Comparison of ENCODE assay signal across 8 cellular contexts in the genomic region with DNA sequence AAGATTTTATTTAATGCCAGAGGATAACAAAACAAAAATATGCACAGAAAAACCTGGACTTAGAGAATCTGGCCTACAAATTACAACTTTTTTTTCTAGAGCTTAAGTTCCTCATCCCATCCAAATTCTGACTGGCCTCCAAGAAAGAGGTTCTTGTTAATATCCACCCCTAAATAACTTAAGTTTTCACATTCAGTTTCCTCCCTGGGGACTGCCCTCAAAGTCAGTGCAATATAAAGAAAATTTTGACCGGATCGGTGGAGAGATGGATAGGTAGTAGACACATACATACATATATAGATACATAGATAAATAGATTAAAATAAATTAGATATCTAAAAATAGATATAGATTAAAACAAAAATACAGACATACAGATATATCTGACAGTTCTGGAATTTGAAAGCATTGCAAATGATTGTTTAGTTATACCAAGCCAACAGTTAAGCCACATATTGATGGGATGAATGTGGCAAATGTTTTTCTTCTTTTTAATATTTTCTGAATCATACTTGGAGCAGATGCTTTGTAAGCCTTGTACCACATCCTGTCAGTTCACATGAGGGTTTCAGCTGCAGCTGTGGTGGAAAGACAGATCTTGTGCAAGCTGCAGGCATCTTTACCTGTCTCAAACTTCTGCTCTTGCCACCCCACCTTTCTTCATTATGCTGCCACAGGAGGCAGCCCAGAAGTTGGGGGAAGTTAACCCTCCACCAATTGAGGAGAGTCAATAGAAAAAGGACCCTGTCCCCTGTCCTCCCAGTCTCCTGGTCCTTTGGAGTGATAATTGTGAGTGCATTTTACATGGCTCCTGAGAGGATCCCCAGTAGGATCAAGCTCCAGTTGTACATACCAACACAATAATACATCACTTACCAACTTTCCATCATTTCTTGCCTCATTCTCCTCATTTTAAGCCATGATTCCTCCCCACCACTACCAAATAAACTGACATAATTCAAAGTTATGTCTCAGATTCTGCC. TPM values are rescaled to one million over a fixed set of nuclear protein-coding genes. Genes with fewer than 3 reads are reported as not detected.
A peak's percentile ranks its signal among the peaks of the same experiment; 100 is the strongest.
DNase-seq lines count a peak whose midpoint lies in the region; ATAC-seq and TF ChIP-seq lines count a peak whose summit lies in the region.

No MANE protein-coding gene starts in this region.

- no peaks in the 10 kb centered on the region for H3K27me3 ChIP-seq in adrenal gland

- H3K9me3 ChIP-seq in mucosa of descending colon: no peaks in the 10 kb centered on the region
- H3K9me3 ChIP-seq in adrenal gland (replicated peaks in 1 of 3): no peaks in the 10 kb centered on the region

- no peak for TF ChIP-seq POLR2A in adrenal gland (IDR thresholded peaks at IDR 0.05)

- no peak overlapping the region for H3K4me3 ChIP-seq in AG09309 (ENCODE audit: control insufficient read depth, low read depth, low read length)
- H3K4me3 ChIP-seq in mucosa of descending colon: no peak overlapping the region
- no peak overlapping the region for H3K4me3 ChIP-seq in adrenal gland

- no peaks in the 10 kb centered on the region for H3K36me3 ChIP-seq in mucosa of descending colon (ENCODE audit: low read depth)
- no peaks in the 10 kb centered on the region for H3K36me3 ChIP-seq in adrenal gland (replicated peaks in 1 of 2)

- H3K27ac ChIP-seq in adrenal gland: no peak overlapping the region

- TF ChIP-seq CTCF in AG09309 (IDR thresholded peaks at IDR 0.05; ENCODE audit: control insufficient read depth, insufficient read depth, low read depth, low read length, missing control alignments) (no peak), mucosa of descending colon (IDR thresholded peaks at IDR 0.05) (no peak), adrenal gland (IDR thresholded peaks at IDR 0.05) (no peak)

- 77 to 90% (median 87%) methylated on average over 2 of the region's 2 CpGs for WGBS in adrenal gland, 4 donors

- intact Hi-C loops in mucosa of descending colon (cut with DNase I, micrococcal nuclease): no loop called here
- intact Hi-C loops in adrenal gland (cut with DNase I): no loop called here

- DNase-seq in AG09309 (ENCODE audit: low read depth): peak; percentile 27
- DNase-seq in activated CD8-positive, alpha-beta memory T cell treated with anti-CD3 and anti-CD28 coated beads for 24 hours: peak; percentile 67
- peak in 1 of 3 donors; percentile 16 for DNase-seq in mucosa of descending colon
- no peak for DNase-seq in NCI-H446 treated with DMSO at 0.1 percent for 48 hours (lab: John Stamatoyannopoulos, UW)
- no peak for DNase-seq in NCI-H1105 treated with DMSO at 0.1 percent for 48 hours (lab: John Stamatoyannopoulos, UW)
- no peak for DNase-seq in adrenal gland

- ATAC-seq in GM19467 (IDR thresholded peaks at IDR 0.05; ENCODE audit: unreplicated experiment) (peak; percentile 95), HG03558 (IDR thresholded peaks at IDR 0.05; ENCODE audit: extremely low read depth, unreplicated experiment) (peak; percentile 88), mucosa of descending colon (peak; percentile 56)

- H3K4me1 ChIP-seq in mucosa of descending colon (ENCODE audit: low read depth): no peaks in the 10 kb centered on the region
- no peaks in the 10 kb centered on the region for H3K4me1 ChIP-seq in adrenal gland (replicated peaks in 1 of 2)

RNA-seq across cellular contexts. Expression of gene PRDM8, which starts 58.5 kb away (rescaled TPM):
- total RNA-seq in mucosa of descending colon (10 to 100 TPM in 1 of 3 donors, 1 to 10 TPM in 1, under 1 TPM in 1; 0.41 to 10.1 (median 2.9) TPM), adrenal gland (1 to 10 TPM in 7 of 8 donors, under 1 TPM in 1; 0.36 to 4.4 (median 1.6) TPM)
- polyA plus RNA-seq in adrenal gland: 1 to 10 TPM; 1.1 to 5.0 (median 4.7) TPM

Comparison
In these comparisons a context has a peak if more than half of its experiments do, and no peak if none do; other contexts are left out.
1. DNase-seq: peak in AG09309 (single experiment) and activated CD8-positive, alpha-beta memory T cell treated with anti-CD3 and anti-CD28 coated beads for 24 hours (single experiment); none in NCI-H446 treated with DMSO at 0.1 percent for 48 hours (single experiment), NCI-H1105 treated with DMSO at 0.1 percent for 48 hours (single experiment) and adrenal gland (0 of 7).
2. Peak in every context shown above with its lines, with median percentiles within 50 percentile points of each other: ATAC-seq.